Comparison of ENCODE assay signal across 18 cellular contexts in the genomic region with DNA sequence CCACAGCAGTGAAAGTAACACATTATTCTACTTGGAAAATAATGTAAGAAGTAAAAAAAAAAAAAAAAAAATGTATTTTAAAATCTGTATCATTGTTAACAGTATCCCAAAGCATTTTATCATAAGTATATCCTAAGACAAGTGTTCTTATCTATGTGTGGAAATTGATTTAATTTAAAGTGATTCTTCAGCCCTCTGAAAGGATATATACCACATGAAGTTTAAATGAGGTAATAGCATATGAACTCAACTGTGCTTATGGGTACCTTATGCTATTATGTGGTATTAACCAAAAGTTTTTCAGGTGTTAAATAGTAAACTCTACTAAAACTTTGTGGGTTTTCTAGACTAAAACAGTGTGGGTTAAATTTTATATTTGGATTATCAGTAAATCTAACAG. TPM values are rescaled to one million over a fixed set of nuclear protein-coding genes. Genes with fewer than 3 reads are reported as not detected.
A peak's percentile ranks its signal among the peaks of the same experiment; 100 is the strongest.
DNase-seq lines count a peak whose midpoint lies in the region; ATAC-seq and TF ChIP-seq lines count a peak whose summit lies in the region.
"Had no signal": no experiment of that assay in that cellular context is flagged by ENCODE, and none has a peak within 500 bp of the region (broad histone marks: within the 10 kb centered on the region; RNA-seq: fewer than 3 reads in every experiment).

No MANE protein-coding gene starts in this region.

- peak overlapping the region; percentile 63 for H3K27ac Mint-ChIP-seq in T-helper 1 cell treated with Interleukin-12 subunit alpha and Interleukin-12 subunit beta and Interleukin-4 antibody, amounts not matched to agents 30 μg/mL and 1 μg/mL, for 36 hours
- H3K27ac Mint-ChIP-seq in GM23338: no peak overlapping the region
- H3K27ac Mint-ChIP-seq: activated naive CD4-positive, alpha-beta T cell treated with anti-CD3 and anti-CD28 coated beads, Interleukin-2, amount 50 U/mL, for 24 hours had no signal

- DNase-seq in T-helper 1 cell (no peak), GM23338 (ENCODE audit: low spot score) (no peak), RWPE2 (ENCODE audit: low spot score) (no peak), epithelial cell of prostate (ENCODE audit: low read depth, low spot score) (no peak), NCI-H1092 (lab: John Stamatoyannopoulos, UW) (no peak), DMS53 (lab: John Stamatoyannopoulos, UW) (no peak)
- DNase-seq: brain microvascular endothelial cell, foreskin keratinocyte, NCI-H2029, SHP77 treated with DMSO at 0.1 percent for 48 hours, T-helper 9 cell, thyroid gland had no signal

- H2AFZ ChIP-seq in GM23338: no peak overlapping the region

- H3K36me3 ChIP-seq in GM23338 (ENCODE audit: insufficient read depth) (peaks cover 33% of the 10 kb centered on the region), RWPE2 (ENCODE audit: low read depth) (peaks cover 68% of the 10 kb centered on the region)
- H3K36me3 ChIP-seq: thyroid gland had no signal

- TF ChIP-seq CTCF in GM23338 (conservative IDR thresholded peaks at IDR 0.05; ENCODE audit: low read depth in 2 of 2) (no peak), RWPE2 (IDR thresholded peaks at IDR 0.05; ENCODE audit: poor library complexity, severe bottlenecking) (no peak)

- H3K27ac ChIP-seq in GM23338 (ENCODE audit: low read depth): peak overlapping the region; percentile 10
- peak overlapping the region; percentile 88 for H3K27ac ChIP-seq in RWPE2 (ENCODE audit: poor library complexity, severe bottlenecking)
- peak overlapping the region; percentile 98 for H3K27ac ChIP-seq in epithelial cell of prostate
- H3K27ac ChIP-seq: brain microvascular endothelial cell, foreskin keratinocyte, thyroid gland had no signal

- peaks cover 73% of the 10 kb centered on the region for H3K79me2 ChIP-seq in GM23338 (replicated peaks; ENCODE audit: insufficient read depth)

- H3K27me3 ChIP-seq in GM23338 (ENCODE audit: insufficient read depth): no peaks in the 10 kb centered on the region
- no peaks in the 10 kb centered on the region for H3K27me3 ChIP-seq in RWPE2 (ENCODE audit: insufficient read depth, poor library complexity, severe bottlenecking)
- H3K27me3 ChIP-seq: brain microvascular endothelial cell, foreskin keratinocyte, thyroid gland had no signal

- H3K4me3 Mint-ChIP-seq in T-helper 1 cell treated with Interleukin-12 subunit alpha and Interleukin-12 subunit beta and Interleukin-4 antibody, amounts not matched to agents 30 μg/mL and 1 μg/mL, for 36 hours: no peak overlapping the region
- H3K4me3 Mint-ChIP-seq in GM23338: no peak overlapping the region
- H3K4me3 Mint-ChIP-seq: activated naive CD4-positive, alpha-beta T cell treated with anti-CD3 and anti-CD28 coated beads, Interleukin-2, amount 50 U/mL, for 24 hours had no signal

- peaks cover 43% of the 10 kb centered on the region for H3K36me3 Mint-ChIP-seq in T-helper 1 cell treated with Interleukin-12 subunit alpha and Interleukin-12 subunit beta and Interleukin-4 antibody, amounts not matched to agents 30 μg/mL and 1 μg/mL, for 36 hours (ENCODE audit: low read depth)
- H3K36me3 Mint-ChIP-seq in GM23338 (ENCODE audit: low read depth): peaks cover 73% of the 10 kb centered on the region

- H3K4me3 ChIP-seq in GM23338 (peak overlapping the region; percentile 10; the same call in 1 of the 2 replicates), RWPE2 (ENCODE audit: severe bottlenecking) (no peak overlapping the region)
- H3K4me3 ChIP-seq: thyroid gland had no signal

- H3K9me3 Mint-ChIP-seq in T-helper 1 cell treated with Interleukin-12 subunit alpha and Interleukin-12 subunit beta and Interleukin-4 antibody, amounts not matched to agents 30 μg/mL and 1 μg/mL, for 36 hours: no peaks in the 10 kb centered on the region
- peaks cover 5% of the 10 kb centered on the region; the same call in 1 of the 3 replicates for H3K9me3 Mint-ChIP-seq in GM23338
- H3K9me3 Mint-ChIP-seq: activated naive CD4-positive, alpha-beta T cell treated with anti-CD3 and anti-CD28 coated beads, Interleukin-2, amount 50 U/mL, for 24 hours; mesothelial cell of epicardium; nephron had no signal

- peaks cover 66% of the 10 kb centered on the region for H3K4me1 Mint-ChIP-seq in T-helper 1 cell treated with Interleukin-12 subunit alpha and Interleukin-12 subunit beta and Interleukin-4 antibody, amounts not matched to agents 30 μg/mL and 1 μg/mL, for 36 hours (ENCODE audit: low read depth)
- H3K4me1 Mint-ChIP-seq in GM23338: peaks cover 34% of the 10 kb centered on the region

- no peaks in the 10 kb centered on the region for H3K9me2 ChIP-seq in GM23338 (ENCODE audit: insufficient read depth)

- peaks cover 27% of the 10 kb centered on the region for H3F3A ChIP-seq in GM23338 (replicated peaks; ENCODE audit: low read depth)

- H3K4me1 ChIP-seq in GM23338 (ENCODE audit: insufficient read depth) (peaks cover 23% of the 10 kb centered on the region; the same call in 1 of the 2 replicates), RWPE2 (ENCODE audit: insufficient read depth, poor library complexity, severe bottlenecking) (peaks cover 29% of the 10 kb centered on the region)

- ATAC-seq in GM23338 (no peak), RWPE2 (ENCODE audit: low read depth) (no peak), HG02840 (IDR thresholded peaks at IDR 0.05; ENCODE audit: low FRiP score, unreplicated experiment) (no peak)
- ATAC-seq: activated CD4-positive, CD25-positive, alpha-beta regulatory T cell treated with anti-CD3 and anti-CD28 coated beads, Interleukin-2, amount 50 U/mL, for 24 hours; foreskin keratinocyte had no signal

- H4K20me1 ChIP-seq in GM23338 (replicated peaks; ENCODE audit: insufficient read depth): peaks cover 29% of the 10 kb centered on the region

- no peaks in the 10 kb centered on the region for H3K9me3 ChIP-seq in RWPE2 (ENCODE audit: severe bottlenecking)
- H3K9me3 ChIP-seq: thyroid gland had no signal

- H3K4me2 ChIP-seq in GM23338: no peak overlapping the region

- H3K27me3 Mint-ChIP-seq in T-helper 1 cell treated with Interleukin-12 subunit alpha and Interleukin-12 subunit beta and Interleukin-4 antibody, amounts not matched to agents 30 μg/mL and 1 μg/mL, for 36 hours (ENCODE audit: low read depth): peaks cover 6% of the 10 kb centered on the region
- H3K27me3 Mint-ChIP-seq in GM23338 (ENCODE audit: insufficient read depth, low read depth, poor library complexity): peaks cover 18% of the 10 kb centered on the region
- H3K27me3 Mint-ChIP-seq: activated naive CD4-positive, alpha-beta T cell treated with anti-CD3 and anti-CD28 coated beads, Interleukin-2, amount 50 U/mL, for 24 hours had no signal

TF ChIP-seq in GM23338, 12 proteins besides CTCF, POLR2A, EP300 and RAD21 (continues in another document):
- TF ChIP-seq, protein P1, sequence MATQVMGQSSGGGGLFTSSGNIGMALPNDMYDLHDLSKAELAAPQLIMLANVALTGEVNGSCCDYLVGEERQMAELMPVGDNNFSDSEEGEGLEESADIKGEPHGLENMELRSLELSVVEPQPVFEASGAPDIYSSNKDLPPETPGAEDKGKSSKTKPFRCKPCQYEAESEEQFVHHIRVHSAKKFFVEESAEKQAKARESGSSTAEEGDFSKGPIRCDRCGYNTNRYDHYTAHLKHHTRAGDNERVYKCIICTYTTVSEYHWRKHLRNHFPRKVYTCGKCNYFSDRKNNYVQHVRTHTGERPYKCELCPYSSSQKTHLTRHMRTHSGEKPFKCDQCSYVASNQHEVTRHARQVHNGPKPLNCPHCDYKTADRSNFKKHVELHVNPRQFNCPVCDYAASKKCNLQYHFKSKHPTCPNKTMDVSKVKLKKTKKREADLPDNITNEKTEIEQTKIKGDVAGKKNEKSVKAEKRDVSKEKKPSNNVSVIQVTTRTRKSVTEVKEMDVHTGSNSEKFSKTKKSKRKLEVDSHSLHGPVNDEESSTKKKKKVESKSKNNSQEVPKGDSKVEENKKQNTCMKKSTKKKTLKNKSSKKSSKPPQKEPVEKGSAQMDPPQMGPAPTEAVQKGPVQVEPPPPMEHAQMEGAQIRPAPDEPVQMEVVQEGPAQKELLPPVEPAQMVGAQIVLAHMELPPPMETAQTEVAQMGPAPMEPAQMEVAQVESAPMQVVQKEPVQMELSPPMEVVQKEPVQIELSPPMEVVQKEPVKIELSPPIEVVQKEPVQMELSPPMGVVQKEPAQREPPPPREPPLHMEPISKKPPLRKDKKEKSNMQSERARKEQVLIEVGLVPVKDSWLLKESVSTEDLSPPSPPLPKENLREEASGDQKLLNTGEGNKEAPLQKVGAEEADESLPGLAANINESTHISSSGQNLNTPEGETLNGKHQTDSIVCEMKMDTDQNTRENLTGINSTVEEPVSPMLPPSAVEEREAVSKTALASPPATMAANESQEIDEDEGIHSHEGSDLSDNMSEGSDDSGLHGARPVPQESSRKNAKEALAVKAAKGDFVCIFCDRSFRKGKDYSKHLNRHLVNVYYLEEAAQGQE (IDR thresholded peaks at IDR 0.05; ENCODE audit: unreplicated experiment): no peak
- TF ChIP-seq ZNF114 (CRISPR knock-in tag; IDR thresholded peaks at IDR 0.05): no peak

RNA-seq across cellular contexts. Expression of gene SECISBP2, which starts 2.8 kb away (rescaled TPM):
- total RNA-seq in GM23338 (2014; rRNA removed; shearing (Covaris generic)): 86.8 and 88.1 TPM in 2 replicates
- polyA plus RNA-seq in GM23338 (2016; fragmentation: Nextera tagmentation; extraction: Ambion mirVana): 71.3 and 77.7 TPM in 2 replicates

RNA-seq across cellular contexts. Expression of gene CKS2, which starts 4.5 kb away (rescaled TPM):
- 344 and 512 TPM in 2 replicates for total RNA-seq in GM23338 (2014; rRNA removed; shearing (Covaris generic))
- 1,783 and 1,909 TPM in 2 replicates for polyA plus RNA-seq in GM23338 (2016; fragmentation: Nextera tagmentation; extraction: Ambion mirVana)

Comparison
In these comparisons a context has a peak if more than half of its experiments do, and no peak if none do; other contexts are left out.
1. H3K27ac ChIP-seq: peak in every context shown above with its lines; median percentile 98 in epithelial cell of prostate; 88 in RWPE2; 10 in GM23338.